ENCODE assay signal across 19 cellular contexts in genomic region chr2:109402980-109403840, GRCh38.
DNase-seq lines count a peak whose midpoint lies in the region; ATAC-seq and TF ChIP-seq lines count a peak whose summit lies in the region.
"Had no signal": no experiment of that assay in that cellular context is flagged by ENCODE, and none has a peak within 500 bp of the region (broad histone marks: within the 10 kb centered on the region; RNA-seq: fewer than 3 reads in every experiment).

No MANE protein-coding gene starts in this region.

- POLR2A ChIA-PET in HEK293 (lab: Yijun Ruan, JAX), result no interaction called here

- H3K9me3 ChIP-seq in HEK293 (ENCODE audit: control insufficient read depth, insufficient read depth, low read depth, low read length), result no peaks in the 10 kb centered on the region
- H3K9me3 ChIP-seq: right atrium auricular region had no signal

- TF ChIP-seq CTCF in HEK293 (tag by site-specific recombination; IDR thresholded peaks at IDR 0.05), result no peak

- CTCF ChIA-PET in HEK293 (lab: Yijun Ruan, JAX), result no interaction called here

- H3K4me1 Mint-ChIP-seq in activated T-helper 17 cell treated with anti-CD3 and anti-CD28 coated beads, Interleukin-2, amount 50 U/mL, for 72 hours, result peaks cover 4% of the 10 kb centered on the region

- no peak overlapping the region for H3K27ac Mint-ChIP-seq in activated T-helper 17 cell treated with anti-CD3 and anti-CD28 coated beads, Interleukin-2, amount 50 U/mL, for 72 hours
- H3K27ac Mint-ChIP-seq: HFFc6 had no signal

- no peak overlapping the region for H3K27ac ChIP-seq in HEK293 (ENCODE audit: extremely low read depth, low read depth, low read length)
- H3K27ac ChIP-seq in substantia nigra (ENCODE audit: low read depth, low read length, poor library complexity, severe bottlenecking), result no peak overlapping the region
- H3K27ac ChIP-seq: right atrium auricular region, SK-N-MC had no signal

- peak; percentile 27 for ATAC-seq in activated T-helper 17 cell treated with anti-CD3 and anti-CD28 coated beads, Interleukin-2, amount 50 U/mL, for 72 hours (replicated peaks)
- no peak for ATAC-seq in GM18907 (IDR thresholded peaks at IDR 0.05; ENCODE audit: unreplicated experiment)
- ATAC-seq in GM19397 (IDR thresholded peaks at IDR 0.05; ENCODE audit: unreplicated experiment), result no peak
- ATAC-seq: effector memory CD8-positive, alpha-beta T cell; left ventricle myocardium superior had no signal

- no peaks in the 10 kb centered on the region for H3K4me1 ChIP-seq in HEK293 (ENCODE audit: control insufficient read depth, insufficient read depth, low read length)
- H3K4me1 ChIP-seq: right atrium auricular region had no signal

- peaks cover 0 to 6% of the 10 kb centered on the region in 2 experiments; a peak in 1 of 3 replicates for H3K36me3 ChIP-seq in HEK293 (ENCODE audit: control insufficient read depth in 2 of 2, insufficient read depth in 1 of 2, low read length in 2 of 2)
- H3K36me3 ChIP-seq: right atrium auricular region had no signal

- H3K9me3 Mint-ChIP-seq in activated T-helper 17 cell treated with anti-CD3 and anti-CD28 coated beads, Interleukin-2, amount 50 U/mL, for 72 hours, result no peaks in the 10 kb centered on the region
- H3K9me3 Mint-ChIP-seq: CD14-positive monocyte; effector memory CD8-positive, alpha-beta T cell; HFFc6 had no signal

- H3K36me3 Mint-ChIP-seq in activated T-helper 17 cell treated with anti-CD3 and anti-CD28 coated beads, Interleukin-2, amount 50 U/mL, for 72 hours (ENCODE audit: low read depth), result no peaks in the 10 kb centered on the region
- H3K36me3 Mint-ChIP-seq: CD14-positive monocyte had no signal

- no peak overlapping the region for H3K4me3 Mint-ChIP-seq in activated T-helper 17 cell treated with anti-CD3 and anti-CD28 coated beads, Interleukin-2, amount 50 U/mL, for 72 hours
- H3K4me3 Mint-ChIP-seq: CD14-positive monocyte; effector memory CD8-positive, alpha-beta T cell; HFFc6 had no signal

- H3K4me3 ChIP-seq in HEK293 (ENCODE audit: low read depth, low read length), result no peak overlapping the region
- H3K4me3 ChIP-seq: right atrium auricular region, SK-N-MC had no signal

- peak; percentile 4 to 20 (median 7) for DNase-seq in activated CD8-positive, alpha-beta memory T cell treated with anti-CD3 and anti-CD28 coated beads for 48 hours (ENCODE audit: low read depth in 2 of 3, low spot score in 2 of 3)
- DNase-seq in activated CD8-positive, alpha-beta memory T cell treated with anti-CD3 and anti-CD28 coated beads for 24 hours, result no peak
- peak; percentile 55 to 58 for DNase-seq in stimulated activated CD8-positive, alpha-beta memory T cell treated with anti-CD3 and anti-CD28 coated beads, Interleukin-15, amount 100 ng/mL, for 48 hours (ENCODE audit: low read depth in 2 of 2)
- DNase-seq in substantia nigra (lab: John Stamatoyannopoulos, UW), result no peak
- DNase-seq: activated CD4-positive, CD25-positive, alpha-beta regulatory T cell treated with anti-CD3 and anti-CD28 coated beads, Interleukin-2, amount 50 U/mL, for 72 hours; effector memory CD8-positive, alpha-beta T cell; left ventricle myocardium superior; NCI-H1417 treated with DMSO at 0.1 percent for 48 hours; NCI-H82; T1000; trophoblast cell had no signal

- no peaks in the 10 kb centered on the region for H3K27me3 Mint-ChIP-seq in activated T-helper 17 cell treated with anti-CD3 and anti-CD28 coated beads, Interleukin-2, amount 50 U/mL, for 72 hours

TF ChIP-seq in HEK293, 187 proteins besides CTCF, POLR2A, EP300 and RAD21:
- TF ChIP-seq ZNF610 (tag by site-specific recombination; IDR thresholded peaks at IDR 0.05; ENCODE audit: borderline replicate concordance) (no peak), ZIC2 (tag by site-specific recombination; IDR thresholded peaks at IDR 0.05) (peak; percentile 30; the same call in 1 of the 2 replicates), ZNF623 (tag by site-specific recombination; IDR thresholded peaks at IDR 0.05) (no peak), PATZ1 (tag by site-specific recombination; IDR thresholded peaks at IDR 0.05) (no peak), SCRT1 (tag by site-specific recombination; IDR thresholded peaks at IDR 0.05; ENCODE audit: borderline replicate concordance) (no peak), PRDM10 (tag by site-specific recombination; IDR thresholded peaks at IDR 0.05) (no peak), YY1 (tag by site-specific recombination; IDR thresholded peaks at IDR 0.05) (no peak), PRDM1 (tag by site-specific recombination; IDR thresholded peaks at IDR 0.05) (no peak), ZNF354C (tag by site-specific recombination; IDR thresholded peaks at IDR 0.05; ENCODE audit: borderline replicate concordance, low read depth) (no peak), KLF17 (tag by site-specific recombination; IDR thresholded peaks at IDR 0.05) (no peak), ZNF324 (tag by site-specific recombination; IDR thresholded peaks at IDR 0.05) (no peak), GLIS1 (tag by site-specific recombination; IDR thresholded peaks at IDR 0.05) (peak; percentile 11; the same call in 1 of the 2 replicates), ZSCAN18 (tag by site-specific recombination; IDR thresholded peaks at IDR 0.05) (no peak)
- TF ChIP-seq, protein P1, sequence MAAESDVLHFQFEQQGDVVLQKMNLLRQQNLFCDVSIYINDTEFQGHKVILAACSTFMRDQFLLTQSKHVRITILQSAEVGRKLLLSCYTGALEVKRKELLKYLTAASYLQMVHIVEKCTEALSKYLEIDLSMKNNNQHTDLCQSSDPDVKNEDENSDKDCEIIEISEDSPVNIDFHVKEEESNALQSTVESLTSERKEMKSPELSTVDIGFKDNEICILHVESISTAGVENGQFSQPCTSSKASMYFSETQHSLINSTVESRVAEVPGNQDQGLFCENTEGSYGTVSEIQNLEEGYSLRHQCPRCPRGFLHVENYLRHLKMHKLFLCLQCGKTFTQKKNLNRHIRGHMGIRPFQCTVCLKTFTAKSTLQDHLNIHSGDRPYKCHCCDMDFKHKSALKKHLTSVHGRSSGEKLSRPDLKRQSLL (tag by site-specific recombination; IDR thresholded peaks at IDR 0.05), result no peak
TF ChIP-seq in HEK293: peak in this region for 2.

Comparison
In these comparisons a context has a peak if more than half of its experiments do, and no peak if none do; other contexts are left out.
1. DNase-seq: peak in activated CD8-positive, alpha-beta memory T cell treated with anti-CD3 and anti-CD28 coated beads for 48 hours (3 of 3) and stimulated activated CD8-positive, alpha-beta memory T cell treated with anti-CD3 and anti-CD28 coated beads, Interleukin-15, amount 100 ng/mL, for 48 hours (2 of 2); none in activated CD8-positive, alpha-beta memory T cell treated with anti-CD3 and anti-CD28 coated beads for 24 hours (single experiment) and substantia nigra (0 of 49).